Comparison of ENCODE assay signal across 8 cellular contexts in the genomic region with DNA sequence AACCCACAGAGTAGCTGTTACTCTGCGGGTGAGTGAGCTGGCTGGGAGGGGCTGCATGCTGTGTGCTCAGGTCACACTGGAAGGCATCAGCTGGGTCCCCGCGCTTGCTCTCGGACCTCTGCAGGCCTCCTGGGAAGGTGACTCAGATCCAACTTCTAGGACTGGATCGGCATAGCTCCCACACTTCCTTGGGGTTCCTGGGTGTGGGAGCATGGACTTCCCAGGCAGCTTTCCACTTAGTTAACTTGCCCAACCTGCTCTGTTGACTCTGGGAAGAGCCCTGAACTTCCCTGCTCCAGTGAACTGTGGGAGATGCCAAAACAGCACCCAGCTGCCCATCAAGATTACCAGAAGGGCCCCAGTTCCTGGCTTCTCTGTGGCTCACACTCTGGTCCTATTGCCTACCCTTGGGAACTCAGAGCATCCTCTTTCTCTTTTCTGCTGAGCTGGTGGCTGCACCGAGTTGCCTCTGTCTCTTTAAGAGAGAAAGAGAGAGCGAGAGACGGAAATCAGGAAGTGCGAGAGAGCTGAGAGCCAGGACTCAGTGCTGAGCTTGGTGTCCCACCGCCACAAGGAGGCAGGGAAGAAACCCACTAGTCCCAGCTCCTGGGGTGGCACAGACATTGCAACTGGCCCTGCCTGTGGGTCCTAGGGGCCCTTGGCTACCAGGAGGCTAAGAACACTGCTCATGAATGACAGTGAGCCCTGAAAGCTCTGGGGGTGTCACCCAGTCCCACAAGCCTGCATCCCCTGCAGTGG. TPM values are rescaled to one million over a fixed set of nuclear protein-coding genes. Genes with fewer than 3 reads are reported as not detected.
A peak's percentile ranks its signal among the peaks of the same experiment; 100 is the strongest.
DNase-seq lines count a peak whose midpoint lies in the region; ATAC-seq and TF ChIP-seq lines count a peak whose summit lies in the region.

A gene (plus strand): TSS at position 544 of the 759 bp plus-strand sequence. CDS start 2,752 bp downstream, outside the sequence.

- peaks cover 2% of the 10 kb centered on the region; the same call in 1 of the 2 replicates for H3K36me3 ChIP-seq in HUES64 (ENCODE audit: insufficient read depth, low read length)
- H3K36me3 ChIP-seq in iPS-20b (ENCODE audit: insufficient read depth, low read depth, low read length), result peaks cover 6% of the 10 kb centered on the region; the same call in 1 of the 2 replicates
- H3K36me3 ChIP-seq in skeletal muscle tissue (ENCODE audit: control insufficient read depth in 3 of 3, insufficient read depth in 3 of 3, low read length in 3 of 3), result no peaks in the 10 kb centered on the region

- H3K27me3 Mint-ChIP-seq in MCF 10A (ENCODE audit: insufficient read depth, unreplicated experiment), result peaks cover 13% of the 10 kb centered on the region

- H3K9ac ChIP-seq in HUES64 (ENCODE audit: low read depth, low read length) (peak within 1 kb of the TSS; percentile 26), iPS-20b (ENCODE audit: low read depth, low read length) (peak within 1 kb of the TSS; percentile 62; the same call in 1 of the 2 replicates), skeletal muscle tissue (ENCODE audit: low read depth in 1 of 3, low read length in 3 of 3) (peak within 1 kb of the TSS in 2 of 3 donors; percentile 62 to 64)

- peaks cover 12% of the 10 kb centered on the region for H3K36me3 Mint-ChIP-seq in MCF 10A (ENCODE audit: insufficient read depth, unreplicated experiment)

- peak within 1 kb of the TSS; percentile 75 for H3K4me3 Mint-ChIP-seq in MCF 10A (ENCODE audit: unreplicated experiment)

- H3K27ac ChIP-seq in HUES64 (ENCODE audit: low read depth, low read length), result peak within 1 kb of the TSS; percentile 60; the same call in 1 of the 2 replicates
- peak within 1 kb of the TSS; percentile 11 for H3K27ac ChIP-seq in iPS-20b (ENCODE audit: low read length)
- H3K27ac ChIP-seq in skeletal muscle tissue (ENCODE audit: low read depth, low read length), result no peak within 1 kb of the TSS

- DNase-seq in ELF-1 (ENCODE audit: low read depth, low spot score) (peak; percentile 61), MCF 10A (ENCODE audit: unreplicated experiment) (peak; percentile 85), NCI-H2081 treated with DMSO at 0.1 percent for 48 hours (lab: John Stamatoyannopoulos, UW) (no peak)

- peak within 1 kb of the TSS; percentile 61 for H3K27ac Mint-ChIP-seq in MCF 10A (ENCODE audit: low read depth, unreplicated experiment)

- peaks cover 43% of the 10 kb centered on the region for H3K4me1 Mint-ChIP-seq in MCF 10A (ENCODE audit: insufficient read depth, unreplicated experiment)

- H3K4me3 ChIP-seq in HUES64 (ENCODE audit: low read length), result peak within 1 kb of the TSS; percentile 71
- H3K4me3 ChIP-seq in iPS-20b (ENCODE audit: low read length), result peak within 1 kb of the TSS; percentile 68
- peak within 1 kb of the TSS; percentile 72 to 75 (median 75) for H3K4me3 ChIP-seq in skeletal muscle tissue (ENCODE audit: low read length in 3 of 3)

- POLR2A ChIA-PET in MCF 10A (lab: Yijun Ruan, JAX), result interaction anchor here (0.5 to 3.6 kb wide), 29 partner anchors 9 to 877 kb away, joined by 3 to 32 read pairs (median 4); a partner anchor contains a TSS

- no peaks in the 10 kb centered on the region for H3K9me3 Mint-ChIP-seq in MCF 10A (ENCODE audit: unreplicated experiment)

- BruUV-seq in MCF 10A (replicated peaks; lab: Mats Ljungman, UMichigan), result no TSS peak

- CTCF ChIA-PET in MCF 10A (lab: Yijun Ruan, JAX), result interaction anchor here (0.5 to 3.4 kb wide), 33 partner anchors 8 to 847 kb away, joined by 3 to 70 read pairs (median 4); a partner anchor contains a TSS

- TF ChIP-seq CTCF in MCF 10A (IDR thresholded peaks at IDR 0.05; ENCODE audit: unreplicated experiment), result no peak

- WGBS in HUES64, result 12% methylated on average over 10 of the region's 10 CpGs

- H3K9me3 ChIP-seq in HUES64 (ENCODE audit: insufficient read depth, low read depth, low read length) (no peaks in the 10 kb centered on the region), iPS-20b (ENCODE audit: insufficient read depth, low read depth, low read length) (no peaks in the 10 kb centered on the region), skeletal muscle tissue (ENCODE audit: control insufficient read depth in 3 of 3, low read length in 3 of 3) (no peaks in the 10 kb centered on the region)

- peak; percentile 51 for ATAC-seq in GM21381 (IDR thresholded peaks at IDR 0.05; ENCODE audit: unreplicated experiment)

- intact Hi-C loops in T-helper 1 cell treated with Interleukin-12 subunit alpha and Interleukin-12 subunit beta and Interleukin-4 antibody, amounts not matched to agents 30 ng/mL and 1 ng/mL, for 36 hours (cut with micrococcal nuclease), result loop anchor here (1.0 to 10.0 kb wide), 7 partner anchors 8 to 1185 kb away; a partner anchor contains a TSS
- intact Hi-C loops in MCF 10A (cut with micrococcal nuclease), result loop anchor here (1.0 to 10.0 kb wide), 2 partner anchors 9 to 605 kb away; no protein-coding TSS in a partner anchor

- H3K27me3 ChIP-seq in HUES64 (ENCODE audit: insufficient read depth, low read length) (peaks cover 8% of the 10 kb centered on the region; the same call in 1 of the 2 replicates), iPS-20b (ENCODE audit: insufficient read depth, low read length) (peaks cover 15% of the 10 kb centered on the region; the same call in 1 of the 2 replicates), skeletal muscle tissue (ENCODE audit: control insufficient read depth in 3 of 3, insufficient read depth in 3 of 3, low read length in 3 of 3) (peaks cover 7 to 38% (median 14%) of the 10 kb centered on the region in 3 donors)

- H3K4me1 ChIP-seq in HUES64 (ENCODE audit: insufficient read depth, low read length) (peaks cover 45% of the 10 kb centered on the region), iPS-20b (ENCODE audit: insufficient read depth, low read length) (peaks cover 24% of the 10 kb centered on the region; the same call in 1 of the 2 replicates), skeletal muscle tissue (ENCODE audit: control insufficient read depth in 3 of 3, insufficient read depth in 3 of 3, low read length in 3 of 3) (peaks cover 19 to 31% (median 20%) of the 10 kb centered on the region in 3 donors)

RNA-seq across cellular contexts. Expression of the gene that starts here (rescaled TPM):
- 7.2 TPM for polyA plus RNA-seq in HUES64 (2013, experiment 1 of 2)
- 6.1 TPM for polyA plus RNA-seq in HUES64 (2013, experiment 2 of 2)
- 228 and 229 TPM in 2 replicates for total RNA-seq in T-helper 1 cell treated with Interleukin-12 subunit alpha and Interleukin-12 subunit beta and Interleukin-4 antibody, amounts not matched to agents 30 ng/mL and 1 ng/mL, for 36 hours
- 7.1 and 12.1 TPM in 2 replicates for total RNA-seq in MCF 10A (2022)
- 2.6 TPM for total RNA-seq in skeletal muscle tissue

Comparison
In these comparisons a context has a peak if more than half of its experiments do, and no peak if none do; other contexts are left out.
1. RNA of the gene that starts here (total RNA-seq): 228 to 229 TPM in T-helper 1 cell treated with Interleukin-12 subunit alpha and Interleukin-12 subunit beta and Interleukin-4 antibody, amounts not matched to agents 30 ng/mL and 1 ng/mL, for 36 hours; 7.1 to 12.1 TPM in MCF 10A and 2.6 TPM in skeletal muscle tissue (single experiment); every median in the first group is over 10 times any median in the second.
2. Peak in every context shown above with its lines, with median percentiles within 50 percentile points of each other: H3K4me3 ChIP-seq and H3K9ac ChIP-seq.